17 cellular contexts compared by ENCODE assay signal in the genomic region with DNA sequence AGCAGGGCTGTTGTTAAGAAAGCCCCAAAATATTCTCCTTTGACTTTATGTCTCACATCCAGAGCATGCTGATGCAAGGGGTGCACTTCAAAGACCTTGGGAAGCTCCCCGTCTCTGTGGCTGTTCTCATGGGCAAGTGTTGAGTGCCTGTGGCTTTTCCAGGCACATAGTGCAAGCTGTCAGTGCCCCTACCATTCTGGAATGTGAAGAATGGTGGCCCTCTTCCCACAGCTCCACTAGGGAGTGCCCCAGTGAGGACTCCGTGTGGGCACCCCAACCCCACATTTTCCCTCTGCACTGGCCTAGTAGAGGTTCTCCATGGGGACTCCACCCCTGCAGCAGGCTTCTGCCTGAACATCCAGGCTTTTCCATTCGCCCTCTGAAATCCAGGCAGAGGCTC.
"Had no signal": no experiment of that assay in that cellular context is flagged by ENCODE, and none has a peak within 500 bp of the region (broad histone marks: within the 10 kb centered on the region; RNA-seq: fewer than 3 reads in every experiment).

No MANE protein-coding gene starts in this region.

- ATAC-seq: gastrocnemius medialis; heart right ventricle; naive thymus-derived CD8-positive, alpha-beta T cell; stimulated activated effector memory CD8-positive, alpha-beta T cell treated with anti-CD3 and anti-CD28 coated beads, Interleukin-12 subunit alpha, Interleukin-12 subunit beta, amount 100 ng/mL, for 72 hours; stimulated activated naive CD8-positive, alpha-beta T cell treated with anti-CD3 and anti-CD28 coated beads, Interleukin-15, amount 100 ng/mL, for 72 hours had no signal

- H3K27me3 ChIP-seq: esophagus muscularis mucosa, gastrocnemius medialis, heart right ventricle, right atrium auricular region had no signal

- DNase-seq: effector memory CD4-positive, alpha-beta T cell; gastrocnemius medialis; heart right ventricle; left ventricle myocardium inferior; mesendoderm; naive thymus-derived CD8-positive, alpha-beta T cell; stimulated activated CD4-positive, alpha-beta T cell treated with anti-CD3 and anti-CD28 coated beads, Interleukin-4, amount 100 ng/mL, for 1 hour; stimulated activated CD8-positive, alpha-beta memory T cell treated with anti-CD3 and anti-CD28 coated beads, Interleukin-4, amount 100 ng/mL, for 48 hours; stimulated activated naive CD8-positive, alpha-beta T cell treated with anti-CD3 and anti-CD28 coated beads, Interleukin-15, amount 100 ng/mL, for 72 hours; substantia nigra; trophoblast cell had no signal

- H3K9me3 ChIP-seq: esophagus muscularis mucosa, gastrocnemius medialis, heart right ventricle, left ventricle myocardium inferior, right atrium auricular region, thoracic aorta had no signal

- H3K27ac ChIP-seq: epithelial cell of prostate, esophagus muscularis mucosa, gastrocnemius medialis, heart right ventricle, left ventricle myocardium inferior, right atrium auricular region, thoracic aorta had no signal

- H3K4me1 ChIP-seq: esophagus muscularis mucosa, gastrocnemius medialis, heart right ventricle, left ventricle myocardium inferior, right atrium auricular region had no signal

- FAIRE-seq: keratinocyte had no signal

- H3K36me3 ChIP-seq: esophagus muscularis mucosa, gastrocnemius medialis, heart right ventricle, left ventricle myocardium inferior, right atrium auricular region, thoracic aorta had no signal

- H3K4me3 ChIP-seq: esophagus muscularis mucosa, gastrocnemius medialis, heart right ventricle, left ventricle myocardium inferior, right atrium auricular region, thoracic aorta had no signal
